Comparison of ENCODE assay signal across 8 cellular contexts in the genomic region with DNA sequence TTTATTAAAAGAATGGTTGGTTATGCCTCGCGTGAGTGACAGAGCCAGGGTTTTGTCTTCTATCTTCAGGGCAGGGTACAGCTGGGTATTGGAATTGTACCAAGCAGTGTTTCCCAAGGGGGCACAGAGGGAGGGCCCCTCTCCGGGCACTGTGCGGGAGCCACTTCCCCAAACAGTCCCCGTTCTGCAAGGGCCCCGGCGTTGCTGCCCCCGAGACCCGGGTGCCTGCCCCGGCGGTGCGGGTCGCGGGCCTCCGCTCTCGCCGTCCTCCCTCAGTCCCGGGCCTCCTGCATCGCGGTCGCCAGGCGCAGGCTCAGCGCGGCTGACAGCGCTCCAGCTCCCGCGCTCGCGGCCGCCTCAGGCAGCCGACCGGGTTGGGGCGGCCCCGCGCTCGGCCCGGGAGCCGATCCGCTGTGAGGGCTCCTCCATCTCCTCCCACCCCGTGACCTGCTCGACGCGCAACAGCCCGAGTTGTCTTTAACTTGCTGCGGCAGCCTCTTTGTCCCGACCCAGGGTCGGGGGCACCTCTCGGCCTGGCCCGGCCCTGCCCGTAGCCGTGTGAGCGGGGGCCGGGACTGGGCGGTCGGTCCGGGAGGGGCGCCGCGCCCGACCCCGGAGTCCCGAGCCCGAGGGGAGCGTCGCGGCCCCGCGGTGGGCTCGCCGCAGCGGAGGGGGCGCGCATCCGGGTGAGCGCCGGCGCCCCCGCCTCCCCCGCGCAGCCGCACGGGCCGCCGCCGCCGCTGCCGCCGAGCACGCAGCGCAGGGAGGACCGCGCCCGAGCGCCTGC. TPM values are rescaled to one million over a fixed set of nuclear protein-coding genes. Genes with fewer than 3 reads are reported as not detected.
A peak's percentile ranks its signal among the peaks of the same experiment; 100 is the strongest.
DNase-seq lines count a peak whose midpoint lies in the region; ATAC-seq and TF ChIP-seq lines count a peak whose summit lies in the region.

No MANE protein-coding gene starts in this region.

- no peaks in the 10 kb centered on the region for H4K20me1 ChIP-seq in KMS-11 (ENCODE audit: insufficient read depth)

- H3K9me3 ChIP-seq in body of pancreas: no peaks in the 10 kb centered on the region
- H3K9me3 ChIP-seq in iPS-18c (ENCODE audit: control insufficient read depth, insufficient read depth, low read length): peaks cover 4% of the 10 kb centered on the region
- peaks cover 5% of the 10 kb centered on the region for H3K9me3 ChIP-seq in skeletal muscle satellite cell (replicated peaks; ENCODE audit: low read length)

- H3K9ac ChIP-seq in KMS-11 (peak overlapping the region; percentile 88), skeletal muscle satellite cell (ENCODE audit: low read depth, low read length) (peak overlapping the region; percentile 95)

- DNase-seq in EH (ENCODE audit: low read depth) (peak; percentile 65), T-helper 9 cell (peak; percentile 48), body of pancreas (peak; percentile 52 to 66 (median 59)), cortex of kidney (lab: John Stamatoyannopoulos, UW) (no peak)

- H3K4me1 ChIP-seq in KMS-11 (ENCODE audit: low read depth, poor library complexity, severe bottlenecking): peaks cover 44% of the 10 kb centered on the region
- H3K4me1 ChIP-seq in body of pancreas: peaks cover 14% of the 10 kb centered on the region
- peaks cover 11% of the 10 kb centered on the region for H3K4me1 ChIP-seq in skeletal muscle satellite cell (ENCODE audit: control insufficient read depth, insufficient read depth, low read length)

- peak in 2 of 3 donors; percentile 35 to 52 for TF ChIP-seq POLR2A in body of pancreas (IDR thresholded peaks at IDR 0.05)

- peak; percentile 53 for ATAC-seq in GM21526 (IDR thresholded peaks at IDR 0.05; ENCODE audit: low FRiP score, unreplicated experiment)
- peak; percentile 76 for ATAC-seq in body of pancreas

- H3K27ac ChIP-seq in KMS-11 (peak overlapping the region; percentile 70), body of pancreas (peak overlapping the region; percentile 88 to 95 (median 94))

- H3K36me3 ChIP-seq in KMS-11 (ENCODE audit: insufficient read depth) (no peaks in the 10 kb centered on the region), body of pancreas (replicated peaks in 1 of 2; ENCODE audit: insufficient read depth in 1 of 2, low read depth in 2 of 2) (no peaks in the 10 kb centered on the region), skeletal muscle satellite cell (ENCODE audit: insufficient read depth, low read length) (peaks cover 5% of the 10 kb centered on the region)

- peaks cover 26% of the 10 kb centered on the region; the same call in 1 of the 2 replicates for H3K79me2 ChIP-seq in KMS-11 (ENCODE audit: insufficient read depth, low read depth)

- H3K27me3 ChIP-seq in KMS-11 (ENCODE audit: insufficient read depth, low read depth) (no peaks in the 10 kb centered on the region), body of pancreas (no peaks in the 10 kb centered on the region), skeletal muscle satellite cell (ENCODE audit: control insufficient read depth, insufficient read depth, low read length) (no peaks in the 10 kb centered on the region)

- 0 to 3% methylated on average over 2 to 64 of the region's 94 CpGs for WGBS in body of pancreas, 2 donors

- TF ChIP-seq CTCF in KMS-11 (conservative IDR thresholded peaks at IDR 0.05; ENCODE audit: low read depth, low read length) (no peak), body of pancreas (IDR thresholded peaks at IDR 0.05) (no peak)

- intact Hi-C loops in body of pancreas (cut with DNase I): no loop called here

- H3K4me3 ChIP-seq in KMS-11 (IDR thresholded peaks at IDR 0.05; ENCODE audit: insufficient read depth, low read depth, low read length): no peak overlapping the region
- peak overlapping the region; percentile 17 to 48 for H3K4me3 ChIP-seq in body of pancreas
- H3K4me3 ChIP-seq in iPS-18c (ENCODE audit: insufficient read depth, low read depth, low read length): peak overlapping the region; percentile 79
- H3K4me3 ChIP-seq in skeletal muscle satellite cell (ENCODE audit: low read length): peak overlapping the region; percentile 90

- H2AFZ ChIP-seq in KMS-11 (ENCODE audit: low read depth): peak overlapping the region; percentile 84

- peak overlapping the region; percentile 87 for H3K4me2 ChIP-seq in KMS-11
- peak overlapping the region; percentile 94 for H3K4me2 ChIP-seq in skeletal muscle satellite cell (ENCODE audit: low read length)

RNA-seq across cellular contexts. Expression of gene GALNT1, which starts 0.6 kb away (rescaled TPM):
- 10 to 100 TPM; 27.0 to 37.2 TPM for total RNA-seq in body of pancreas
- total RNA-seq in skeletal muscle satellite cell (2012; rRNA removed): 49.8 and 65.9 TPM in 2 replicates
